ENCODE assay signal across 8 cellular contexts in genomic region chr4:1712216-1713002, GRCh38. TPM values are rescaled to one million over a fixed set of nuclear protein-coding genes. Genes with fewer than 3 reads are reported as not detected.
A peak's percentile ranks its signal among the peaks of the same experiment; 100 is the strongest.
DNase-seq lines count a peak whose midpoint lies in the region; ATAC-seq lines count a peak whose summit lies in the region.

TSS of gene SLBP (minus strand) at chr4:1712319. CDS start at chr4:1712188, 131 bp downstream.

- DNase-seq in COLO668 (lab: John Stamatoyannopoulos, UW; ENCODE audit: unreplicated experiment): peak; percentile 98
- peak; percentile 98 for DNase-seq in HT-29 (ENCODE audit: low spot score)
- DNase-seq in NK-92 treated with Interleukin-12 subunit alpha and Interleukin-12 subunit beta, amount 100 ng/mL, for 24 hours (lab: John Stamatoyannopoulos, UW): peak; percentile 99
- peak; percentile 98 for DNase-seq in activated CD8-positive, alpha-beta memory T cell treated with anti-CD3 and anti-CD28 coated beads for 24 hours
- DNase-seq in effector CD4-positive, alpha-beta T cell: peak; percentile 98
- DNase-seq in medulla oblongata (ENCODE audit: extremely low spot score): peak; percentile 87
- peak; percentile 98 for DNase-seq in stimulated activated CD8-positive, alpha-beta memory T cell treated with anti-CD3 and anti-CD28 coated beads, Interleukin-12 subunit alpha, Interleukin-12 subunit beta, amount 100 ng/mL, for 1 hour (ENCODE audit: low read depth)

- peak; percentile 66 for ATAC-seq in GM21360 (IDR thresholded peaks at IDR 0.05; ENCODE audit: unreplicated experiment)

RNA-seq across cellular contexts. Expression of gene SLBP, which starts in this region (rescaled TPM):
- 147 and 183 TPM in 2 replicates for total RNA-seq in HT-29 (2014; rRNA removed; shearing (Covaris generic))

Comparison
In these comparisons a context has a peak if more than half of its experiments do, and no peak if none do; other contexts are left out.
1. Peak in every context shown above with its lines: DNase-seq and ATAC-seq.